Comparison of ENCODE assay signal across 21 cellular contexts in genomic region chr22:32920734-32921133, GRCh38.
"Had no signal": no experiment of that assay in that cellular context is flagged by ENCODE, and none has a peak within 500 bp of the region (broad histone marks: within the 10 kb centered on the region; RNA-seq: fewer than 3 reads in every experiment).

No MANE protein-coding gene starts in this region.

- H3K4me1 ChIP-seq: upper lobe of right lung had no signal

- ATAC-seq: activated CD4-positive, alpha-beta T cell treated with anti-CD3 and anti-CD28 coated beads for 36 hours; activated T-cell treated with anti-CD3 and anti-CD28 coated beads, Interleukin-2, amount 50 U/mL, for 4 hours; left colon; naive thymus-derived CD4-positive, alpha-beta T cell; stimulated activated naive CD8-positive, alpha-beta T cell treated with anti-CD3 and anti-CD28 coated beads, Interleukin-15, Interleukin-2, amounts not matched to agents 100 U/mL and 50 U/mL, for 24 hours had no signal

- DNase-seq: activated B cell treated with CpG ODN at 0.5 μM for 24 hours; activated CD4-positive, alpha-beta T cell treated with anti-CD3 and anti-CD28 coated beads for 36 hours; activated CD4-positive, alpha-beta T cell treated with anti-CD3 and anti-CD28 coated beads, Interleukin-2, amount 50 U/mL, for 48 hours; activated CD8-positive, alpha-beta memory T cell treated with anti-CD3 and anti-CD28 coated beads, Interleukin-2, amount 50 U/mL, for 48 hours; activated naive CD4-positive, alpha-beta T cell; activated naive CD8-positive, alpha-beta T cell treated with anti-CD3 and anti-CD28 coated beads for 36 hours; activated T-cell treated with anti-CD3 and anti-CD28 coated beads, Interleukin-2, amount 50 U/mL, for 4 hours; amniotic stem cell; cerebellar nuclear complex; islet precursor cell; naive thymus-derived CD4-positive, alpha-beta T cell; stimulated activated CD4-positive, alpha-beta T cell treated with anti-CD3 and anti-CD28 coated beads, Interleukin-12 subunit alpha, Interleukin-12 subunit beta, amount 100 ng/mL, for 4 hours; stimulated activated CD4-positive, alpha-beta T cell treated with anti-CD3 and anti-CD28 coated beads, Interleukin-4, amount 100 ng/mL, for 4 hours; stimulated activated naive CD8-positive, alpha-beta T cell treated with anti-CD3 and anti-CD28 coated beads, Interleukin-15, Interleukin-2, amounts not matched to agents 100 U/mL and 50 U/mL, for 24 hours; T1000; upper lobe of right lung had no signal

- H3K9me3 ChIP-seq: gastrocnemius medialis, upper lobe of right lung had no signal

- H3K4me3 ChIP-seq: coronary artery, esophagus muscularis mucosa, gastrocnemius medialis, heart left ventricle, upper lobe of right lung had no signal

- H3K36me3 ChIP-seq: esophagus muscularis mucosa, gastrocnemius medialis, heart left ventricle, upper lobe of right lung had no signal

- H3K27me3 ChIP-seq: esophagus muscularis mucosa, heart left ventricle, upper lobe of right lung had no signal

- H3K27ac ChIP-seq: esophagus muscularis mucosa, gastrocnemius medialis, upper lobe of right lung had no signal
